ENCODE assay signal across 8 cellular contexts in genomic region chr15:74307827-74308642, GRCh38. TPM values are rescaled to one million over a fixed set of nuclear protein-coding genes. Genes with fewer than 3 reads are reported as not detected.
DNase-seq lines count a peak whose midpoint lies in the region; ATAC-seq and TF ChIP-seq lines count a peak whose summit lies in the region.

No MANE protein-coding gene starts in this region.

- H2AFZ ChIP-seq in neural progenitor cell (replicated peaks) = no peak overlapping the region

- no peaks in the 10 kb centered on the region for H4K20me1 ChIP-seq in neural progenitor cell (ENCODE audit: low read depth)

- CTCF ChIA-PET in A673 (lab: Charles Lee) = interaction anchor here (0.5 to 2.1 kb wide), 30 partner anchors 10 to 357 kb away, joined by 3 to 29 read pairs (median 5); partner anchors contain the start of gene ISLR2

- DNase-seq in A673 (ENCODE audit: low spot score) = peak; percentile 86
- DNase-seq in NCI-H187 (lab: John Stamatoyannopoulos, UW) = peak; percentile 50 to 69
- peak; percentile 78 for DNase-seq in fibroblast of the aortic adventitia (ENCODE audit: low read depth)
- DNase-seq in neural progenitor cell (ENCODE audit: low spot score) = peak; percentile 87

- TF ChIP-seq CTCF in A673 (conservative IDR thresholded peaks at IDR 0.05; ENCODE audit: low read depth, low read length) (peak; percentile 85), GM12873 (IDR thresholded peaks at IDR 0.05; ENCODE audit: insufficient read depth, low read depth, low read length, missing control alignments) (peak; percentile 81), WI38 (IDR thresholded peaks at IDR 0.05; ENCODE audit: low read depth, low read length) (peak; percentile 45), fibroblast of the aortic adventitia (IDR thresholded peaks at IDR 0.05; ENCODE audit: insufficient read depth, low read length) (peak; percentile 92), neural progenitor cell (IDR thresholded peaks at IDR 0.05) (peak; percentile 69)

- H3K9ac ChIP-seq in neural progenitor cell = no peak overlapping the region

- H3K4me1 ChIP-seq in A673 (ENCODE audit: insufficient read depth, low read length, poor library complexity, severe bottlenecking) (peaks cover 28% of the 10 kb centered on the region), neural progenitor cell (peaks cover 62% of the 10 kb centered on the region)

- ATAC-seq in HG03460 (IDR thresholded peaks at IDR 0.05; ENCODE audit: unreplicated experiment) (no peak), GM18498 (IDR thresholded peaks at IDR 0.05; ENCODE audit: unreplicated experiment) (no peak)

- POLR2A ChIA-PET in A673 (lab: Charles Lee; ENCODE audit: low non-redundant PET) = interaction anchor here (0.5 kb wide), 1 partner anchor 335 kb away, joined by 3 read pairs; no protein-coding TSS in a partner anchor

- peaks cover 88% of the 10 kb centered on the region for H3K4me1 Mint-ChIP-seq in neural progenitor cell

- H3K4me3 ChIP-seq in A673 (ENCODE audit: low read depth, low read length, poor library complexity, severe bottlenecking) (no peak overlapping the region), WI38 (ENCODE audit: low read depth, low read length) (no peak overlapping the region), fibroblast of the aortic adventitia (ENCODE audit: low read depth, low read length) (no peak overlapping the region), neural progenitor cell (no peak overlapping the region)

- peaks cover 45% of the 10 kb centered on the region for H3F3A ChIP-seq in neural progenitor cell (ENCODE audit: low read depth)

- H3K27me3 ChIP-seq in A673 (replicated peaks; ENCODE audit: insufficient read depth, low read depth, low read length, poor library complexity) (no peaks in the 10 kb centered on the region), neural progenitor cell (no peaks in the 10 kb centered on the region)

- peak overlapping the region; percentile 78 for H3K4me3 Mint-ChIP-seq in neural progenitor cell

- intact Hi-C loops in A673 (cut with micrococcal nuclease; ENCODE audit: unreplicated experiment) = loop anchor here (1.0 kb wide), 1 partner anchor 180 kb away; no protein-coding TSS in a partner anchor

- H3K9me3 Mint-ChIP-seq in neural progenitor cell = peaks cover 2% of the 10 kb centered on the region

- peaks cover 22% of the 10 kb centered on the region for H3K27me3 Mint-ChIP-seq in neural progenitor cell (ENCODE audit: insufficient read depth, low read depth)

- peak overlapping the region; percentile 62 for H3K27ac Mint-ChIP-seq in neural progenitor cell

- no peaks in the 10 kb centered on the region for H3K79me2 ChIP-seq in neural progenitor cell (ENCODE audit: low read depth)

- H3K9me3 ChIP-seq in A673 (ENCODE audit: low read depth, low read length, poor library complexity, severe bottlenecking) (no peaks in the 10 kb centered on the region), neural progenitor cell (ENCODE audit: low read depth) (no peaks in the 10 kb centered on the region)

- no TSS peak for BruUV-seq in A673 (replicated peaks; lab: Mats Ljungman, UMichigan)

- no peak overlapping the region for H3K27ac ChIP-seq in A673 (ENCODE audit: low read depth, low read length, poor library complexity, severe bottlenecking)
- H3K27ac ChIP-seq in neural progenitor cell = no peak overlapping the region

- H3K4me2 ChIP-seq in neural progenitor cell = peak overlapping the region; percentile 70

- no peaks in the 10 kb centered on the region for H3K36me3 Mint-ChIP-seq in neural progenitor cell

- no peaks in the 10 kb centered on the region for H3K36me3 ChIP-seq in A673 (ENCODE audit: insufficient read depth, low read length, poor library complexity, severe bottlenecking)
- H3K36me3 ChIP-seq in neural progenitor cell = no peaks in the 10 kb centered on the region

RNA-seq across cellular contexts. Expression of gene CYP11A1, which starts 59.4 kb away (rescaled TPM):
- total RNA-seq in A673 (2021) (not detected in 2 replicates), fibroblast of the aortic adventitia (ENCODE audit: low replicate concordance) (0.33 and 0.90 TPM in 2 replicates), neural progenitor cell (ENCODE audit: low replicate concordance) (0.99 and 1.1 TPM in 2 replicates)
